ENCODE assay signal across 9 cellular contexts in genomic region chr13:41627425-41627824, GRCh38.
"Had no signal": no experiment of that assay in that cellular context is flagged by ENCODE, and none has a peak within 500 bp of the region (broad histone marks: within the 10 kb centered on the region; RNA-seq: fewer than 3 reads in every experiment).

No MANE protein-coding gene starts in this region.

- H3K27me3 Mint-ChIP-seq: IgD-negative memory B cell had no signal

- H3K36me3 ChIP-seq: HAP-1 had no signal

- DNase-seq: GOT3, H7, HFFc6, KBM-7 had no signal

- H3K4me3 Mint-ChIP-seq: HFFc6, IgD-negative memory B cell had no signal

- H3K9ac ChIP-seq: KMS-11 had no signal

- H3K27ac Mint-ChIP-seq: HFFc6, IgD-negative memory B cell had no signal

- H3K4me1 Mint-ChIP-seq: IgD-negative memory B cell had no signal

- H3K4me1 ChIP-seq: HAP-1 had no signal

- H3K27ac ChIP-seq: HL-60, KMS-11 had no signal

- H3K4me2 ChIP-seq: KMS-11 had no signal

- H3K9me3 ChIP-seq: HAP-1 had no signal

- H3K4me3 ChIP-seq: HAP-1 had no signal

- ATAC-seq: HCT116 had no signal
